In the genomic region with DNA sequence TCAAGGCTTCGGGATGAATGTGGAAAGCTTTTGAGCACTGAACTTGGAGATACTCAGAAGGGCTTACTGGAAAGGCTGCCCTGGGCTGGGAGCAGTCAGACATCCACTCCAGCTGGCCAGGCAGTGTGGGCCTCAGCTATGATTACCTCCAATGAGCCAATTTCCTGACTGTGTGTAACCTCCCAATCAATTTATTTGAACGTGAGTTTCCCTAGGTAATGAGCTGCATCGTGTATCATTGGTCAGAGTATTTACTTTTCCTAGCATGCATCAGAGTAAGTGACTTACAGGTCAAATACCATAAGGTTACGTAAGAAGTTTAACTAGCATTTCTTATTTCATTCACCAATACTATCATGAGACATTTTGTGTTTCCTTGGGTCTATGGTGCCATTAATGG, we compare ENCODE assay signal across 1 cellular context.
TF ChIP-seq lines count a peak whose summit lies in the region.

No MANE protein-coding gene starts in this region.

TF ChIP-seq in K562, 482 proteins besides CTCF, POLR2A, EP300 and RAD21 (continued from another document):
- no peak for TF ChIP-seq CBFB (CRISPR knock-in tag; IDR thresholded peaks at IDR 0.05)
- no peak for TF ChIP-seq BRF1 (IDR thresholded peaks at IDR 0.05; ENCODE audit: borderline replicate concordance, extremely low read depth, insufficient read length)
- no peak for TF ChIP-seq SLC30A9 (CRISPR knock-in tag; IDR thresholded peaks at IDR 0.05)
- TF ChIP-seq, protein P1, sequence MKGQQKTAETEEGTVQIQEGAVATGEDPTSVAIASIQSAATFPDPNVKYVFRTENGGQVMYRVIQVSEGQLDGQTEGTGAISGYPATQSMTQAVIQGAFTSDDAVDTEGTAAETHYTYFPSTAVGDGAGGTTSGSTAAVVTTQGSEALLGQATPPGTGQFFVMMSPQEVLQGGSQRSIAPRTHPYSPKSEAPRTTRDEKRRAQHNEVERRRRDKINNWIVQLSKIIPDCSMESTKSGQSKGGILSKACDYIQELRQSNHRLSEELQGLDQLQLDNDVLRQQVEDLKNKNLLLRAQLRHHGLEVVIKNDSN (CRISPR knock-in tag; IDR thresholded peaks at IDR 0.05), result no peak
- TF ChIP-seq ETV5 (CRISPR knock-in tag; IDR thresholded peaks at IDR 0.05; ENCODE audit: low read depth), result no peak
- no peak for TF ChIP-seq SMAD4 (CRISPR knock-in tag; conservative IDR thresholded peaks at IDR 0.05)
- TF ChIP-seq SMARCC2 (IDR thresholded peaks at IDR 0.05; ENCODE audit: low read depth), result no peak
- TF ChIP-seq, protein P2, sequence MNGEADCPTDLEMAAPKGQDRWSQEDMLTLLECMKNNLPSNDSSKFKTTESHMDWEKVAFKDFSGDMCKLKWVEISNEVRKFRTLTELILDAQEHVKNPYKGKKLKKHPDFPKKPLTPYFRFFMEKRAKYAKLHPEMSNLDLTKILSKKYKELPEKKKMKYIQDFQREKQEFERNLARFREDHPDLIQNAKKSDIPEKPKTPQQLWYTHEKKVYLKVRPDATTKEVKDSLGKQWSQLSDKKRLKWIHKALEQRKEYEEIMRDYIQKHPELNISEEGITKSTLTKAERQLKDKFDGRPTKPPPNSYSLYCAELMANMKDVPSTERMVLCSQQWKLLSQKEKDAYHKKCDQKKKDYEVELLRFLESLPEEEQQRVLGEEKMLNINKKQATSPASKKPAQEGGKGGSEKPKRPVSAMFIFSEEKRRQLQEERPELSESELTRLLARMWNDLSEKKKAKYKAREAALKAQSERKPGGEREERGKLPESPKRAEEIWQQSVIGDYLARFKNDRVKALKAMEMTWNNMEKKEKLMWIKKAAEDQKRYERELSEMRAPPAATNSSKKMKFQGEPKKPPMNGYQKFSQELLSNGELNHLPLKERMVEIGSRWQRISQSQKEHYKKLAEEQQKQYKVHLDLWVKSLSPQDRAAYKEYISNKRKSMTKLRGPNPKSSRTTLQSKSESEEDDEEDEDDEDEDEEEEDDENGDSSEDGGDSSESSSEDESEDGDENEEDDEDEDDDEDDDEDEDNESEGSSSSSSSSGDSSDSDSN (IDR thresholded peaks at IDR 0.05; ENCODE audit: borderline replicate concordance in 1 of 2, low read depth in 2 of 2, low read length in 2 of 2), result no peak
- TF ChIP-seq NR1H2 (CRISPR knock-in tag; IDR thresholded peaks at IDR 0.05), result no peak
- TF ChIP-seq HDGF (IDR thresholded peaks at IDR 0.05), result no peak
- TF ChIP-seq ZNF324 (CRISPR knock-in tag; IDR thresholded peaks at IDR 0.05), result no peak
